7 cellular contexts compared by ENCODE assay signal in the genomic region with DNA sequence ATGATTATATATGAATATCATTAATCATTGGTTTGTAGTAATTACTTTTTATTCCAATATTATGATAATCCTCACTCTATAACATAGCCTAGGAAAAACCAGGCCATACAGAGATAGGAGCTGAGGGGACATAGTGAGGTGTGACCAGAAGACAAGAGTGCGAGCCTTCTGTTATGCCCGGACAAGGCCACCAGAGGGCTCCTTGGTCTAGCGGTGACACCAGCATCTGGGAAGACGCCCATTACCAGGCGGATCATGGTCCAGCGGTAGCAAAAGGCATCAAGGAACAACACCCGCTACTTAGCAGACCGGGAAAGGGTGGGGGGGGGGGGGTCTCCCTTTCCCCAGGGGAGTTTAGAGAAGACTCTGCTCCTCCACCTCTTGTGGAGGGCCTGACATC.
DNase-seq lines count a peak whose midpoint lies in the region; ATAC-seq and TF ChIP-seq lines count a peak whose summit lies in the region.
"Not testable (repeated sequence)": the region's sequence is repeated elsewhere in the genome, so short reads cannot be mapped to it uniquely, and the experiment has no call there.

No MANE protein-coding gene starts in this region.

- not testable (repeated sequence) for H3K27ac Mint-ChIP-seq in HFFc6; activated CD4-positive, alpha-beta memory T cell treated with anti-CD3 and anti-CD28 coated beads for 36 hours; nephron progenitor cell

- not testable (repeated sequence) for H3K4me2 ChIP-seq in OCI-LY1 (ENCODE audit: low read length)

- POLR2A ChIA-PET in activated CD4-positive, alpha-beta memory T cell treated with anti-CD3 and anti-CD28 coated beads for 36 hours (lab: Charles Lee): not testable (repeated sequence)

- not testable (repeated sequence) for H3K9me3 Mint-ChIP-seq in HFFc6; activated CD4-positive, alpha-beta memory T cell treated with anti-CD3 and anti-CD28 coated beads for 36 hours
- peaks cover 51% of the 10 kb centered on the region for H3K9me3 Mint-ChIP-seq in nephron progenitor cell

- H3K4me3 ChIP-seq in OCI-LY1 (ENCODE audit: low read depth, low read length, poor library complexity, severe bottlenecking); choroid plexus epithelial cell (ENCODE audit: low read depth, low read length); heart right ventricle: not testable (repeated sequence)

- ATAC-seq in heart right ventricle: not testable (repeated sequence)

- H3K27me3 Mint-ChIP-seq in HFFc6 (ENCODE audit: insufficient read depth); activated CD4-positive, alpha-beta memory T cell treated with anti-CD3 and anti-CD28 coated beads for 36 hours; nephron progenitor cell (ENCODE audit: low read depth, poor library complexity): not testable (repeated sequence)

- DNase-seq in Daoy (ENCODE audit: low read depth) (peak; percentile 51), heart right ventricle (peak in 1 of 2 donors; percentile 40), nephron progenitor cell (peak; percentile 12)
- DNase-seq in HFFc6; choroid plexus epithelial cell (ENCODE audit: low read depth): not testable (repeated sequence)
- peak; percentile 25 for DNase-seq in activated CD4-positive, alpha-beta memory T cell treated with anti-CD3 and anti-CD28 coated beads for 36 hours

- H3K9ac ChIP-seq in OCI-LY1 (ENCODE audit: low read length): not testable (repeated sequence)

- not testable (repeated sequence) for H4K20me1 ChIP-seq in OCI-LY1 (ENCODE audit: insufficient read depth, low read length)

- not testable (repeated sequence) for H3K4me1 ChIP-seq in OCI-LY1 (ENCODE audit: insufficient read depth, low read length, severe bottlenecking); heart right ventricle

- not testable (repeated sequence) for H3K27ac ChIP-seq in OCI-LY1 (ENCODE audit: low read depth, low read length, poor library complexity, severe bottlenecking); heart right ventricle

- TF ChIP-seq CTCF in HFFc6 (IDR thresholded peaks at IDR 0.05) (peak; percentile 42; the same call in 1 of the 2 replicates), OCI-LY1 (IDR thresholded peaks at IDR 0.05; ENCODE audit: low read length) (peak; percentile 42), choroid plexus epithelial cell (conservative IDR thresholded peaks at IDR 0.05; ENCODE audit: low read depth, low read length) (peak; percentile 48), heart right ventricle (IDR thresholded peaks at IDR 0.05) (peak in 5 of 9 donors; percentile 30 to 52 (median 44))
- TF ChIP-seq CTCF in nephron progenitor cell (IDR thresholded peaks at IDR 0.05): not testable (repeated sequence)

- H3K36me3 Mint-ChIP-seq in HFFc6 (ENCODE audit: low read depth); activated CD4-positive, alpha-beta memory T cell treated with anti-CD3 and anti-CD28 coated beads for 36 hours; nephron progenitor cell (ENCODE audit: low read depth): not testable (repeated sequence)

- not testable (repeated sequence) for H2AFZ ChIP-seq in OCI-LY1 (ENCODE audit: low read length)

- H3K4me1 Mint-ChIP-seq in HFFc6 (ENCODE audit: low read depth); activated CD4-positive, alpha-beta memory T cell treated with anti-CD3 and anti-CD28 coated beads for 36 hours (ENCODE audit: low read depth); nephron progenitor cell: not testable (repeated sequence)

- H3K4me3 Mint-ChIP-seq in HFFc6; activated CD4-positive, alpha-beta memory T cell treated with anti-CD3 and anti-CD28 coated beads for 36 hours; nephron progenitor cell: not testable (repeated sequence)

- H3K79me2 ChIP-seq in OCI-LY1 (ENCODE audit: insufficient read depth, low read length): not testable (repeated sequence)

- not testable (repeated sequence) for H3K36me3 ChIP-seq in OCI-LY1 (ENCODE audit: insufficient read depth, low read length); heart right ventricle

- CTCF ChIA-PET in activated CD4-positive, alpha-beta memory T cell treated with anti-CD3 and anti-CD28 coated beads for 36 hours (lab: Charles Lee): interaction anchor here (3.3 kb wide), 1 partner anchor 135 kb away, joined by 16 read pairs; no protein-coding TSS in a partner anchor

- intact Hi-C loops in activated CD4-positive, alpha-beta memory T cell treated with anti-CD3 and anti-CD28 coated beads for 36 hours (cut with micrococcal nuclease): loop anchor here (5.0 kb wide), 1 partner anchor 1080 kb away; no protein-coding TSS in a partner anchor
- intact Hi-C loops in heart right ventricle (cut with DNase I): not testable (repeated sequence)

- H3F3A ChIP-seq in OCI-LY1 (ENCODE audit: insufficient read depth, low read length): not testable (repeated sequence)

- not testable (repeated sequence) for H3K9me2 ChIP-seq in OCI-LY1 (ENCODE audit: low read depth, low read length)

- H3K27me3 ChIP-seq in OCI-LY1 (ENCODE audit: insufficient read depth, low read length); heart right ventricle: not testable (repeated sequence)

- not testable (repeated sequence) for H3K9me3 ChIP-seq in OCI-LY1 (ENCODE audit: low read length); heart right ventricle

- WGBS in heart right ventricle, 2 donors: 28 to 32% methylated on average over 8 of the region's 8 CpGs
